Comparison of ENCODE assay signal across 8 cellular contexts in the genomic region with DNA sequence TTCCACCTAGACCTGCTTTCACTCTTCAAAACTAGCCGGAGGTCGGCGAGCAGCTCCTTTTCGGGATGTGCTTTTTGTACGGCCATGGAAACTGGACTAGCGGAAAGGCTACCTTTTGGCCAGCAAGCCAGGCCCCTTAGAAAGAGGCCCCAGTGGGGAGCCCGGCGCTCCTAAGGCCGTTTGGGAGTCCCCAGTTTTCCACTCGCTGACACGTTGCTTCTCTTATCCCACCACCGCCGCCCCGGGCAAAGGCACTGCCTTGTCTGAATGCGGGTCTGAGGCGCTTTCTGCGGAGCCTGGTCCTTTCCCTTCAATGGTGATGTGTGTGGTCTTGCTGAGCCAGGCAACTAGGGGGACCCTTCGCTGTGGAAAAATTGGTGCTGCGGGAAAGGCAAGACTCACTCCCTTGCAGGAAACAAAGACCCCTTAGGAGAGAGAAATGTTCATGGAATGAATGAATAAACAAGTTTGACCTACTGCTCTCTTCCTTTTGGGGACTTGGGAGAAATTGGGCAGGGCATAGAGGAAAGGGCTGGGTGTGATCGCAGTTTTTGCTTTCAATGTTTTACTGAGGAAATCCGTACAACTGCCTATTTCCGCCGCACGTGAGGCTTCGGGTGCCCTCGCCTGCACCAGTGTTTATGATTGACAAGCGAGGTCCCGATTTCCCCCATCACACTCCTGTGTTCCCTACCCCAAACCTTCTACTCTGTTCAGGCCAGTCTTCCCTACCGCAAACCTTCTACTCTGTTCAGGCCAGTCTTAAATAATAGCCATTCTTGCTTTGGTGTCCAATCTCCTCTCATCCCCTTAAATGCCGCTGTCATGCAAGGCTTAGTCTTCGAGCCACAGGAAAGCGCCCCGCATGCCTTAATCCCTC. TPM values are rescaled to one million over a fixed set of nuclear protein-coding genes. Genes with fewer than 3 reads are reported as not detected.
DNase-seq lines count a peak whose midpoint lies in the region; ATAC-seq lines count a peak whose summit lies in the region.

No MANE protein-coding gene starts in this region.

- peaks cover 35% of the 10 kb centered on the region for H3K36me3 Mint-ChIP-seq in activated CD4-positive, alpha-beta T cell treated with anti-CD3 and anti-CD28 coated beads, Interleukin-2, amount 10 ng/mL, durations not matched to agents 24 days and 14 days (ENCODE audit: low read depth)

- no peak for ATAC-seq in HG03095 (IDR thresholded peaks at IDR 0.05; ENCODE audit: unreplicated experiment)

- peaks cover 60% of the 10 kb centered on the region for H3K4me1 Mint-ChIP-seq in activated CD4-positive, alpha-beta T cell treated with anti-CD3 and anti-CD28 coated beads, Interleukin-2, amount 10 ng/mL, durations not matched to agents 24 days and 14 days

- H3K27ac Mint-ChIP-seq in activated CD4-positive, alpha-beta T cell treated with anti-CD3 and anti-CD28 coated beads, Interleukin-2, amount 10 ng/mL, durations not matched to agents 24 days and 14 days = peak overlapping the region; percentile 99

- H3K4me3 Mint-ChIP-seq in activated CD4-positive, alpha-beta T cell treated with anti-CD3 and anti-CD28 coated beads, Interleukin-2, amount 10 ng/mL, durations not matched to agents 24 days and 14 days = peak overlapping the region; percentile 86

- H3K27me3 Mint-ChIP-seq in activated CD4-positive, alpha-beta T cell treated with anti-CD3 and anti-CD28 coated beads, Interleukin-2, amount 10 ng/mL, durations not matched to agents 24 days and 14 days = peaks cover 3% of the 10 kb centered on the region

- H3K27ac ChIP-seq in duodenal mucosa (ENCODE audit: low read depth, low read length) = peak overlapping the region; percentile 87

- H3K4me3 ChIP-seq in duodenal mucosa (ENCODE audit: low read depth in 1 of 2, low read length in 2 of 2) = peak overlapping the region; percentile 84 to 96

- peaks cover 3% of the 10 kb centered on the region for H3K9me3 Mint-ChIP-seq in activated CD4-positive, alpha-beta T cell treated with anti-CD3 and anti-CD28 coated beads, Interleukin-2, amount 10 ng/mL, durations not matched to agents 24 days and 14 days

- H3K4me1 ChIP-seq in duodenal mucosa (ENCODE audit: control insufficient read depth in 1 of 2, insufficient read depth in 2 of 2, low read length in 2 of 2) = peaks cover 26 to 38% of the 10 kb centered on the region in 2 donors

- DNase-seq in EH (ENCODE audit: low read depth) (peak; percentile 69), M059J (ENCODE audit: low read depth) (peak; percentile 68), medulla oblongata (ENCODE audit: extremely low spot score) (peak; percentile 61), NCI-H1694 (lab: John Stamatoyannopoulos, UW) (no peak)
- DNase-seq in activated CD4-positive, alpha-beta T cell treated with anti-CD3 and anti-CD28 coated beads, Interleukin-2, amount 10 ng/mL, durations not matched to agents 24 days and 14 days = peak; percentile 84
- peak; percentile 24 for DNase-seq in stimulated activated naive CD4-positive, alpha-beta T cell treated with Interleukin-2 at 50 U/mL for 16 hours (lab: John Stamatoyannopoulos, UW)

- H3K27me3 ChIP-seq in duodenal mucosa (ENCODE audit: control insufficient read depth in 1 of 2, insufficient read depth in 2 of 2, low read length in 2 of 2) = no peaks in the 10 kb centered on the region

- H3K9ac ChIP-seq in duodenal mucosa (ENCODE audit: low read depth in 1 of 2, low read length in 2 of 2) = peak overlapping the region; percentile 86 to 98

- H3K9me3 ChIP-seq in duodenal mucosa (ENCODE audit: control insufficient read depth in 1 of 2, low read length in 2 of 2) = no peaks in the 10 kb centered on the region

- intact Hi-C loops in activated CD4-positive, alpha-beta T cell treated with anti-CD3 and anti-CD28 coated beads, Interleukin-2, amount 10 ng/mL, durations not matched to agents 24 days and 14 days (cut with micrococcal nuclease) = loop anchor here (1.0 to 10.0 kb wide), 14 partner anchors 85 to 1511 kb away; a partner anchor contains a TSS

- peaks cover 8 to 18% of the 10 kb centered on the region in 2 donors for H3K36me3 ChIP-seq in duodenal mucosa (ENCODE audit: control insufficient read depth in 1 of 2, insufficient read depth in 2 of 2, low read length in 2 of 2)

RNA-seq across cellular contexts. Expression of a gene that starts 1.0 kb away (rescaled TPM):
- 447 and 744 TPM in 2 replicates for total RNA-seq in M059J (2014; rRNA removed; shearing (Covaris generic))
- total RNA-seq in activated CD4-positive, alpha-beta T cell treated with anti-CD3 and anti-CD28 coated beads, Interleukin-2, amount 10 ng/mL, durations not matched to agents 24 days and 14 days = 158 and 168 TPM in 2 replicates
